ENCODE assay signal across 17 cellular contexts in the genomic region with DNA sequence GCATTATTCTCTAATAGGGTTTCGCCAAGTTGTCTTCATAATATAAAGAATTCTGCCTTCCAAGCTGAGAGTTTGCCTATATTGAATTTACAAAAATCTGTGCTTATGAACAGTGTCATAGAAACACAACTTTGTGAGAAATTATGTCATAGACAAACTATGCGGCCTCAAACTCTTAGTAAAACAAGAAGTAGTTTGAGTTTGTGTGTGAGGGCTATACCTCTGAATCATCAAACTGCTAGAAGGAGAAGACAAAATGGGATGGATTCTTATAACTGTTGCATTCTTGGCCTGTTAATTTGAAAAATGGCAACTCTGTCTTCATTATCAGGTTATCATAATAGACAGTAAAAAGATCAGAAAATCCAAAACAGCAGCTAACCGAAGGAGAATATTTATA. TPM values are rescaled to one million over a fixed set of nuclear protein-coding genes. Genes with fewer than 3 reads are reported as not detected.
DNase-seq lines count a peak whose midpoint lies in the region; ATAC-seq and TF ChIP-seq lines count a peak whose summit lies in the region.
"Had no signal": no experiment of that assay in that cellular context is flagged by ENCODE, and none has a peak within 500 bp of the region (broad histone marks: within the 10 kb centered on the region; RNA-seq: fewer than 3 reads in every experiment).

No MANE protein-coding gene starts in this region.

- TF ChIP-seq CTCF in Calu3 (IDR thresholded peaks at IDR 0.05; ENCODE audit: unreplicated experiment), result no peak

- peaks cover 3% of the 10 kb centered on the region for H3K36me3 Mint-ChIP-seq in Calu3 (ENCODE audit: insufficient read depth, unreplicated experiment)

- H3K4me3 Mint-ChIP-seq in Calu3 (ENCODE audit: low read depth, unreplicated experiment), result no peak overlapping the region
- H3K4me3 Mint-ChIP-seq: activated CD4-positive, alpha-beta T cell treated with anti-CD3 and anti-CD28 coated beads, Interleukin-2, amount 10 ng/mL, durations not matched to agents 7 days and 5 days; activated T-cell treated with anti-CD3 and anti-CD28 coated beads, Interleukin-2, amount 50 U/mL, for 72 hours; endodermal cell; naive thymus-derived CD4-positive, alpha-beta T cell had no signal

- BruUV-seq in Calu3 (replicated peaks; lab: Mats Ljungman, UMichigan), result no TSS peak

- CTCF ChIA-PET in Calu3 (lab: Charles Lee), result no interaction called here

- no peaks in the 10 kb centered on the region for H3K4me1 Mint-ChIP-seq in Calu3 (ENCODE audit: low read depth, unreplicated experiment)
- H3K4me1 Mint-ChIP-seq: activated CD4-positive, alpha-beta T cell treated with anti-CD3 and anti-CD28 coated beads, Interleukin-2, amount 10 ng/mL, durations not matched to agents 7 days and 5 days; endodermal cell had no signal

- DNase-seq in HT1080 (ENCODE audit: low read depth), result peak; percentile 46
- peak; percentile 76 for DNase-seq in astrocyte of the hippocampus (ENCODE audit: low read depth, low spot score)
- DNase-seq in iris pigment epithelial cell (ENCODE audit: low read depth), result peak; percentile 93
- no peak for DNase-seq in NCI-H1417 treated with DMSO at 0.1 percent for 48 hours (lab: John Stamatoyannopoulos, UW)
- no peak for DNase-seq in activated CD8-positive, alpha-beta memory T cell treated with anti-CD3 and anti-CD28 coated beads, Interleukin-2, amount 50 U/mL, for 48 hours
- no peak for DNase-seq in Calu3
- DNase-seq: activated CD4-positive, alpha-beta T cell treated with anti-CD3 and anti-CD28 coated beads, Interleukin-2, amount 10 ng/mL, durations not matched to agents 7 days and 5 days; activated T-cell treated with anti-CD3 and anti-CD28 coated beads, Interleukin-2, amount 50 U/mL, for 72 hours; body of pancreas; endodermal cell; left ventricle myocardium inferior; naive thymus-derived CD4-positive, alpha-beta T cell; NCI-H1930; right cardiac atrium; stimulated activated naive CD8-positive, alpha-beta T cell treated with anti-CD3 and anti-CD28 coated beads, Interleukin-15, Interleukin-2, amounts not matched to agents 100 U/mL and 50 U/mL, for 24 hours; T-helper 2 cell had no signal

- intact Hi-C loops in Calu3 (cut with micrococcal nuclease; ENCODE audit: unreplicated experiment), result no loop called here

- no peak for ATAC-seq in HG03280 (IDR thresholded peaks at IDR 0.05; ENCODE audit: unreplicated experiment)
- ATAC-seq: activated T-cell treated with anti-CD3 and anti-CD28 coated beads, Interleukin-2, amount 50 U/mL, for 72 hours; body of pancreas; naive thymus-derived CD4-positive, alpha-beta T cell; right cardiac atrium; stimulated activated naive CD8-positive, alpha-beta T cell treated with anti-CD3 and anti-CD28 coated beads, Interleukin-15, Interleukin-2, amounts not matched to agents 100 U/mL and 50 U/mL, for 24 hours had no signal

- H3K27ac Mint-ChIP-seq in Calu3 (ENCODE audit: unreplicated experiment), result no peak overlapping the region
- H3K27ac Mint-ChIP-seq: activated CD4-positive, alpha-beta T cell treated with anti-CD3 and anti-CD28 coated beads, Interleukin-2, amount 10 ng/mL, durations not matched to agents 7 days and 5 days; activated T-cell treated with anti-CD3 and anti-CD28 coated beads, Interleukin-2, amount 50 U/mL, for 72 hours; endodermal cell had no signal

- H3K9me3 Mint-ChIP-seq in Calu3 (ENCODE audit: low read depth, unreplicated experiment), result no peaks in the 10 kb centered on the region
- H3K9me3 Mint-ChIP-seq: activated CD4-positive, alpha-beta T cell treated with anti-CD3 and anti-CD28 coated beads, Interleukin-2, amount 10 ng/mL, durations not matched to agents 7 days and 5 days; activated T-cell treated with anti-CD3 and anti-CD28 coated beads, Interleukin-2, amount 50 U/mL, for 72 hours; endodermal cell; naive thymus-derived CD4-positive, alpha-beta T cell had no signal

- H3K27me3 Mint-ChIP-seq in Calu3 (ENCODE audit: unreplicated experiment), result no peaks in the 10 kb centered on the region
- H3K27me3 Mint-ChIP-seq: activated CD4-positive, alpha-beta T cell treated with anti-CD3 and anti-CD28 coated beads, Interleukin-2, amount 10 ng/mL, durations not matched to agents 7 days and 5 days; naive thymus-derived CD4-positive, alpha-beta T cell had no signal

RNA-seq across cellular contexts. Expression of a gene that starts 46.1 kb away (rescaled TPM):
- total RNA-seq in HT1080 (2014; rRNA removed; shearing (Covaris generic)), result 6.6 and 9.2 TPM in 2 replicates
- 9.3 and 9.7 TPM in 2 replicates for polyA plus RNA-seq in HT1080 (2015; cell fraction: cytosol; rRNA removed)
- 5.2 and 5.6 TPM in 2 replicates for polyA plus RNA-seq in HT1080 (2015; cell fraction: nucleus; rRNA removed)
- not detected in 2 replicates for total RNA-seq in Calu3 (2022)

Comparison
In these comparisons a context has a peak if more than half of its experiments do, and no peak if none do; other contexts are left out.
1. DNase-seq: peak in HT1080 (single experiment), astrocyte of the hippocampus (single experiment) and iris pigment epithelial cell (single experiment); none in NCI-H1417 treated with DMSO at 0.1 percent for 48 hours (single experiment), activated CD8-positive, alpha-beta memory T cell treated with anti-CD3 and anti-CD28 coated beads, Interleukin-2, amount 50 U/mL, for 48 hours (single experiment) and Calu3 (single experiment).